ENCODE assay signal across 24 cellular contexts in the genomic region with DNA sequence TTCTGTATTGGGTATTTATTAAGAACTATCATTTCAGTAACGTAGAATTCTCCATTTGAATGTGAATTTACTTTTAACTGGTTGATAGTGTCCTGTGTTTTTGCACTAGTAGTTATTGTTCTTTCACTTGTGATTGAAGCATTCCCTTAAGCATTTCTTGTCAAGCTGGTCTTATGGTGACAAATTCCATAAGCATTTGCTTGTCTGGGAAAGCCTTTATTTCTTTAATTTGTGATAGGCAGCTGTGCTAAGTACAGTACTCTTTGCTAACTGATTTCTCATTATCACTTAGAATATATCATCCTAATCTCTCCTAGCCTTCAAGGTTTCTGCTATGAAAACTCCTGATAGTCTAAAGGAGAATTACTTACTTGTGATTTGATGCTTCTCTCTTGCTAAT. TPM values are rescaled to one million over a fixed set of nuclear protein-coding genes. Genes with fewer than 3 reads are reported as not detected.
DNase-seq lines count a peak whose midpoint lies in the region; ATAC-seq, FAIRE-seq and TF ChIP-seq lines count a peak whose summit lies in the region.
"Had no signal": no experiment of that assay in that cellular context is flagged by ENCODE, and none has a peak within 500 bp of the region (broad histone marks: within the 10 kb centered on the region; RNA-seq: fewer than 3 reads in every experiment).

No MANE protein-coding gene starts in this region.

- no peaks in the 10 kb centered on the region for H3K27me3 Mint-ChIP-seq in osteocyte (ENCODE audit: unreplicated experiment)

- TF ChIP-seq CTCF in A549 (IDR thresholded peaks at IDR 0.05) (no peak), HEK293 (tag by site-specific recombination; IDR thresholded peaks at IDR 0.05) (no peak), epithelial cell of esophagus (IDR thresholded peaks at IDR 0.05; ENCODE audit: insufficient read depth, low read depth, low read length, missing control alignments) (no peak), osteocyte (IDR thresholded peaks at IDR 0.05) (no peak)

- H3K27ac ChIP-seq in A549: no peak overlapping the region
- H3K27ac ChIP-seq in HEK293 (ENCODE audit: extremely low read depth, low read depth, low read length): no peak overlapping the region

- TF ChIP-seq EP300 in A549 (IDR thresholded peaks at IDR 0.05): no peak

- ATAC-seq in A549 (no peak), HG03354 (IDR thresholded peaks at IDR 0.05; ENCODE audit: poor library complexity, severe bottlenecking, unreplicated experiment) (no peak)
- ATAC-seq: GM23338 had no signal

- H3K36me3 ChIP-seq in HEK293 (ENCODE audit: control insufficient read depth in 2 of 2, insufficient read depth in 1 of 2, low read length in 2 of 2): no peaks in the 10 kb centered on the region

- peaks cover 10% of the 10 kb centered on the region for H3K9me3 Mint-ChIP-seq in osteocyte (ENCODE audit: unreplicated experiment)

- TF ChIP-seq RAD21 in A549 (conservative IDR thresholded peaks at IDR 0.05 in 1 of 2, IDR thresholded peaks at IDR 0.05 in 1 of 2): no peak

- H3K36me3 Mint-ChIP-seq in osteocyte (ENCODE audit: unreplicated experiment): peaks cover 2% of the 10 kb centered on the region
- H3K36me3 Mint-ChIP-seq: CD4-positive, alpha-beta memory T cell had no signal

- WGBS in A549 (ENCODE audit: missing lambda C conversion rate): 94% methylated on average over 1 of the region's 1 CpG

- TF ChIP-seq POLR2A in A549 (IDR thresholded peaks at IDR 0.05; ENCODE audit: low read length): no peak

- H3K4me1 ChIP-seq in A549: peaks cover 29% of the 10 kb centered on the region
- no peaks in the 10 kb centered on the region for H3K4me1 ChIP-seq in HEK293 (ENCODE audit: control insufficient read depth, insufficient read depth, low read length)

- peaks cover 15% of the 10 kb centered on the region; the same call in 2 of the 3 replicates for H3K9me3 ChIP-seq in A549
- no peaks in the 10 kb centered on the region for H3K9me3 ChIP-seq in HEK293 (ENCODE audit: control insufficient read depth, insufficient read depth, low read depth, low read length)

- H3K4me1 Mint-ChIP-seq in osteocyte (ENCODE audit: unreplicated experiment): peaks cover 6% of the 10 kb centered on the region
- H3K4me1 Mint-ChIP-seq: CD4-positive, alpha-beta memory T cell had no signal

- H3K4me3 ChIP-seq in A549: no peak overlapping the region
- no peak overlapping the region for H3K4me3 ChIP-seq in HEK293 (ENCODE audit: low read depth, low read length)
- H3K4me3 ChIP-seq in epithelial cell of esophagus (ENCODE audit: low read length): no peak overlapping the region
- H3K4me3 ChIP-seq: GM23338 had no signal

- peak; percentile 23 for FAIRE-seq in A549 (lab: Jason Lieb, UNC)
- FAIRE-seq: GM12891, GM18507 had no signal

- CTCF ChIA-PET in A549 (lab: Yijun Ruan, JAX): interaction anchor here (1.3 kb wide), 1 partner anchor 18 kb away, joined by 3 read pairs; no protein-coding TSS in a partner anchor
- CTCF ChIA-PET in HEK293 (lab: Yijun Ruan, JAX): interaction anchor here (0.7 to 1.1 kb wide), 3 partner anchors 22 to 1569 kb away, joined by 3 read pairs; no protein-coding TSS in a partner anchor

- H3K27ac Mint-ChIP-seq in osteocyte (ENCODE audit: unreplicated experiment): no peak overlapping the region
- H3K27ac Mint-ChIP-seq: CD4-positive, alpha-beta memory T cell; GM23338; H9 had no signal

- DNase-seq in A549 (ENCODE audit: low read depth in 1 of 2, low spot score in 1 of 2): no peak
- DNase-seq in epithelial cell of esophagus (ENCODE audit: low read depth): peak; percentile 16
- peak; percentile 19 for DNase-seq in kidney tubule cell (ENCODE audit: low spot score)
- DNase-seq in mucosa of gallbladder (ENCODE audit: low spot score): no peak
- DNase-seq in osteocyte (ENCODE audit: extremely low spot score, unreplicated experiment): no peak
- DNase-seq: 8988T; C1 segment of cervical spinal cord; Calu3; CD4-positive, alpha-beta memory T cell; COR-L47; DMS53; DMS79 treated with DMSO at 0.1 percent for 48 hours; GF-D8; H9 had no signal

- no peak overlapping the region for H3K4me2 ChIP-seq in A549
- H3K4me2 ChIP-seq: GM23338 had no signal

- no peak overlapping the region for H3K4me3 Mint-ChIP-seq in osteocyte (ENCODE audit: unreplicated experiment)
- H3K4me3 Mint-ChIP-seq: CD4-positive, alpha-beta memory T cell; GM23338; H9 had no signal

- POLR2A ChIA-PET in A549 (lab: Yijun Ruan, JAX): no interaction called here
- POLR2A ChIA-PET in HEK293 (lab: Yijun Ruan, JAX): no interaction called here

TF ChIP-seq in A549, 52 proteins besides CTCF, POLR2A, EP300 and RAD21:
- TF ChIP-seq ELK1 (IDR thresholded peaks at IDR 0.05; ENCODE audit: low read depth, low read length): no peak
- TF ChIP-seq CEBPB (IDR thresholded peaks at IDR 0.05): no peak
- TF ChIP-seq ZSCAN20 (CRISPR knock-in tag; IDR thresholded peaks at IDR 0.05): no peak
- TF ChIP-seq HOXB5 (CRISPR knock-in tag; IDR thresholded peaks at IDR 0.05): no peak
- TF ChIP-seq FOXS1 (CRISPR knock-in tag; IDR thresholded peaks at IDR 0.05): no peak
- no peak for TF ChIP-seq HOXA7 (CRISPR knock-in tag; IDR thresholded peaks at IDR 0.05)
- no peak for TF ChIP-seq ZNF302 (CRISPR knock-in tag; IDR thresholded peaks at IDR 0.05)
- TF ChIP-seq POLR2AphosphoS2 (conservative IDR thresholded peaks at IDR 0.05; ENCODE audit: low read length): no peak
- TF ChIP-seq CBX8 (IDR thresholded peaks at IDR 0.05): no peak

TF ChIP-seq in HEK293, 187 proteins besides CTCF, POLR2A, EP300 and RAD21:
- TF ChIP-seq ZNF580 (tag by site-specific recombination; IDR thresholded peaks at IDR 0.05) (no peak), ZNF133 (tag by site-specific recombination; IDR thresholded peaks at IDR 0.05) (no peak), SETDB1 (IDR thresholded peaks at IDR 0.05; ENCODE audit: insufficient read length, low read length) (peak; percentile 90), FEZF1 (tag by site-specific recombination; IDR thresholded peaks at IDR 0.05) (no peak)

RNA-seq across cellular contexts. Expression of gene SPATA31E1, which starts 21.3 kb away (rescaled TPM):
- polyA plus RNA-seq in A549 (2011; rRNA removed) (not detected in 2 replicates), A549 (2017; fragmentation: RNase III; extraction: RNeasy Plus Mini Kit Qiagen cat#74134 plus additional on column Dnase treatment) (not detected in 3 replicates)
- not detected in 2 replicates for polyA plus RNA-seq in A549 (2012; cell fraction: cytosol; rRNA removed)
- polyA plus RNA-seq in A549 (2012; cell fraction: nucleus; rRNA removed): 0.01 TPM in 2 replicates
- not detected in 2 replicates for polyA minus RNA-seq in A549 (2011; rRNA and poly(A)+ RNA removed)
- total RNA-seq in mucosa of gallbladder (not detected), osteocyte (not detected in 2 replicates)
- total RNA-seq: A673; Calu3; CD4-positive, alpha-beta memory T cell; Daoy; G401; GM23338; H4 had no signal
- polyA plus RNA-seq: BJ; CD4-positive, alpha-beta memory T cell had no signal

RNA-seq across cellular contexts. Expression of gene SPATA31C1, which starts 56.4 kb away (rescaled TPM):
- polyA plus RNA-seq in A549 (2011; rRNA removed): not detected in 2 replicates
- polyA plus RNA-seq in A549 (2012; cell fraction: cytosol; rRNA removed): not detected in 2 replicates
- not detected in 2 replicates for polyA plus RNA-seq in A549 (2012; cell fraction: nucleus; rRNA removed)
- polyA plus RNA-seq in A549 (2017; fragmentation: RNase III; extraction: RNeasy Plus Mini Kit Qiagen cat#74134 plus additional on column Dnase treatment): not detected in 3 replicates
- polyA minus RNA-seq in A549 (2011; rRNA and poly(A)+ RNA removed): not detected in 2 replicates
- total RNA-seq in mucosa of gallbladder: not detected
- total RNA-seq in osteocyte: not detected in 2 replicates
- total RNA-seq: A673; Calu3; CD4-positive, alpha-beta memory T cell; Daoy; G401; GM23338; H4 had no signal
- polyA plus RNA-seq: BJ; CD4-positive, alpha-beta memory T cell; GM23338 had no signal

Comparison
In these comparisons a context has a peak if more than half of its experiments do, and no peak if none do; other contexts are left out.
1. DNase-seq: peak in epithelial cell of esophagus (single experiment) and kidney tubule cell (single experiment); none in A549 (0 of 2), mucosa of gallbladder (single experiment) and osteocyte (single experiment).